In genomic region chr5:92659246-92659645, GRCh38 we compare ENCODE assay signal across 25 cellular contexts.
"Had no signal": no experiment of that assay in that cellular context is flagged by ENCODE, and none has a peak within 500 bp of the region (broad histone marks: within the 10 kb centered on the region; RNA-seq: fewer than 3 reads in every experiment).

No MANE protein-coding gene starts in this region.

- H3K4me1 ChIP-seq: adrenal gland, SJSA1 had no signal

- H3K27me3 ChIP-seq: adrenal gland, brain microvascular endothelial cell, cardiac muscle cell, MG63, SJSA1 had no signal

- H3K27me3 Mint-ChIP-seq: activated naive CD8-positive, alpha-beta T cell treated with anti-CD3 and anti-CD28 coated beads, Interleukin-2, amount 10 ng/mL, durations not matched to agents 7 days and 5 days had no signal

- ATAC-seq: activated CD8-positive, alpha-beta T cell treated with anti-CD3 and anti-CD28 coated beads, Interleukin-2, amount 10 ng/mL, durations not matched to agents 7 days and 5 days; WTC11 had no signal

- H3K27ac Mint-ChIP-seq: activated CD8-positive, alpha-beta T cell treated with anti-CD3 and anti-CD28 coated beads, Interleukin-2, amount 10 ng/mL, durations not matched to agents 7 days and 5 days; activated naive CD8-positive, alpha-beta T cell treated with anti-CD3 and anti-CD28 coated beads, Interleukin-2, amount 10 ng/mL, durations not matched to agents 7 days and 5 days; T-helper 1 cell treated with Interleukin-12 subunit alpha and Interleukin-12 subunit beta and Interleukin-4 antibody, amounts not matched to agents 30 μg/mL and 1 μg/mL, for 36 hours; WTC11 had no signal

- H3K9me3 ChIP-seq: adrenal gland, MG63, SJSA1 had no signal

- H3K9me3 Mint-ChIP-seq: activated naive CD8-positive, alpha-beta T cell treated with anti-CD3 and anti-CD28 coated beads, Interleukin-2, amount 10 ng/mL, durations not matched to agents 7 days and 5 days; T-helper 1 cell treated with Interleukin-12 subunit alpha and Interleukin-12 subunit beta and Interleukin-4 antibody, amounts not matched to agents 30 μg/mL and 1 μg/mL, for 36 hours; WTC11 had no signal

- H3K4me1 Mint-ChIP-seq: activated naive CD8-positive, alpha-beta T cell treated with anti-CD3 and anti-CD28 coated beads, Interleukin-2, amount 10 ng/mL, durations not matched to agents 7 days and 5 days had no signal

- H3K4me3 ChIP-seq: adrenal gland, cardiac muscle cell, MG63, SJSA1 had no signal

- DNase-seq: activated CD4-positive, alpha-beta T cell treated with anti-CD3 and anti-CD28 coated beads for 48 hours; activated CD4-positive, alpha-beta T cell treated with anti-CD3 and anti-CD28 coated beads, Interleukin-2, amount 50 U/mL, for 4 hours; activated CD4-positive, CD25-positive, alpha-beta regulatory T cell treated with anti-CD3 and anti-CD28 coated beads, Interleukin-2, amount 50 U/mL, for 72 hours; activated CD8-positive, alpha-beta memory T cell treated with anti-CD3 and anti-CD28 coated beads, Interleukin-2, amount 50 U/mL, for 48 hours; activated CD8-positive, alpha-beta T cell treated with anti-CD3 and anti-CD28 coated beads, Interleukin-2, amount 10 ng/mL, durations not matched to agents 7 days and 5 days; activated naive CD4-positive, alpha-beta T cell treated with anti-CD3 and anti-CD28 coated beads, Interleukin-2, amount 50 U/mL, for 16 hours; activated naive CD8-positive, alpha-beta T cell treated with anti-CD3 and anti-CD28 coated beads, Interleukin-2, amount 10 ng/mL, durations not matched to agents 7 days and 5 days; activated T-cell treated with anti-CD3 and anti-CD28 coated beads, Interleukin-2, amount 50 U/mL, for 1 hour; adrenal gland; anterior cingulate cortex; brain microvascular endothelial cell; MG63; MV-4-11; NCI-H1092 treated with DMSO at 0.1 percent for 48 hours; NCI-H1417 treated with DMSO at 0.1 percent for 48 hours; NCI-H1694 treated with DMSO at 0.1 percent for 48 hours; NCI-H2029 treated with DMSO at 0.1 percent for 48 hours; NCI-H345; NCI-H510A treated with DMSO at 0.1 percent for 48 hours; NCI-H69; SHP77 had no signal

- H3K4me3 Mint-ChIP-seq: activated CD8-positive, alpha-beta T cell treated with anti-CD3 and anti-CD28 coated beads, Interleukin-2, amount 10 ng/mL, durations not matched to agents 7 days and 5 days; activated naive CD8-positive, alpha-beta T cell treated with anti-CD3 and anti-CD28 coated beads, Interleukin-2, amount 10 ng/mL, durations not matched to agents 7 days and 5 days; T-helper 1 cell treated with Interleukin-12 subunit alpha and Interleukin-12 subunit beta and Interleukin-4 antibody, amounts not matched to agents 30 μg/mL and 1 μg/mL, for 36 hours; WTC11 had no signal

- H3K36me3 Mint-ChIP-seq: activated naive CD8-positive, alpha-beta T cell treated with anti-CD3 and anti-CD28 coated beads, Interleukin-2, amount 10 ng/mL, durations not matched to agents 7 days and 5 days; WTC11 had no signal

- H3K36me3 ChIP-seq: adrenal gland, brain microvascular endothelial cell, cardiac muscle cell, MG63, SJSA1 had no signal

- H3K27ac ChIP-seq: adrenal gland, brain microvascular endothelial cell, cardiac muscle cell, SJSA1 had no signal
